1 cellular context compared by ENCODE assay signal in genomic region chr22:30236875-30237274, GRCh38.
TF ChIP-seq lines count a peak whose summit lies in the region.

No MANE protein-coding gene starts in this region.

TF ChIP-seq in H1, 55 proteins besides CTCF, POLR2A, EP300 and RAD21:
- TF ChIP-seq TAF7 (optimal IDR thresholded peaks at IDR 0.05; ENCODE audit: borderline replicate concordance, low read depth, low read length) (no peak), POLR2AphosphoS5 (IDR thresholded peaks at IDR 0.05; ENCODE audit: low read depth, low read length) (no peak), EZH2 (IDR thresholded peaks at IDR 0.05; ENCODE audit: low read depth, low read length, severe bottlenecking) (no peak), CREB1 (IDR thresholded peaks at IDR 0.05) (no peak), YY1 (IDR thresholded peaks at IDR 0.05; ENCODE audit: low read depth, low read length) (no peak), GTF2F1 (IDR thresholded peaks at IDR 0.05; ENCODE audit: borderline replicate concordance, low read depth, low read length) (no peak), RFX5 (IDR thresholded peaks at IDR 0.05; ENCODE audit: borderline replicate concordance, low read depth, low read length) (no peak), SUZ12 (IDR thresholded peaks at IDR 0.05; ENCODE audit: low read length) (no peak), E2F6 (IDR thresholded peaks at IDR 0.05) (no peak), TEAD4 (IDR thresholded peaks at IDR 0.05; ENCODE audit: low read depth, low read length) (no peak), SIN3A (conservative IDR thresholded peaks at IDR 0.05 in 1 of 2, IDR thresholded peaks at IDR 0.05 in 1 of 2; ENCODE audit: low read depth in 1 of 2, low read length in 2 of 2) (no peak), CBX5 (IDR thresholded peaks at IDR 0.05; ENCODE audit: low read depth, low read length) (no peak), SP2 (IDR thresholded peaks at IDR 0.05; ENCODE audit: low read length) (no peak), ATF2 (IDR thresholded peaks at IDR 0.05; ENCODE audit: low read length) (no peak), CHD1 (IDR thresholded peaks at IDR 0.05; ENCODE audit: low read depth, low read length) (no peak), SRF (IDR thresholded peaks at IDR 0.05; ENCODE audit: low read depth, low read length) (no peak), KDM4A (IDR thresholded peaks at IDR 0.05; ENCODE audit: low read depth, low read length, severe bottlenecking) (no peak), BCL11A (IDR thresholded peaks at IDR 0.05; ENCODE audit: low read depth in 2 of 2, low read length in 2 of 2) (no peak), GABPA (IDR thresholded peaks at IDR 0.05; ENCODE audit: borderline replicate concordance, insufficient read depth, low read length) (no peak)
TF ChIP-seq in H1: peak in this region for 0.
